11 cellular contexts compared by ENCODE assay signal in the genomic region with DNA sequence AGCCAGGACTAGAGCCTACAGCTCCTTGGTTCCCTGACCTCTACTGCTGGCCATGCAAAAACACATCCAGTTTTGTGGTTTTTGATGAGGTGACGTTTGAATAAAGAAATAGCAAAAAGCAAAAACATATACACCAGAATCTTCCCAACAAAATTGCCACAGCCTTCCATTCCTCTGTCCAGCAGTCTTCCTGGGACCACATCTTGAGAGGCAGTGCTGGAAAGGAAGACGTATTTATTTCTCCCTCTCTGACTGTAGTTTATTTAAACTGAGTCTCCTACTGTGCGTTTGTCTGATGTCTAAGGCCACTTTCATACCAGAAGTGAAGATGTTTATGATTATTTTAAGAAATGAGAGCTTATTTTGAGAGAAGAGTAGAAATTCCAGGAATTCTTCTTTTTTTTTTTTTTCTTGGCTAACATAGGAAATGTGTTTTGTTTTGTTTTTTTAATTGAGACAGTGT.
DNase-seq lines count a peak whose midpoint lies in the region; ATAC-seq, FAIRE-seq and TF ChIP-seq lines count a peak whose summit lies in the region.
"Had no signal": no experiment of that assay in that cellular context is flagged by ENCODE, and none has a peak within 500 bp of the region (broad histone marks: within the 10 kb centered on the region; RNA-seq: fewer than 3 reads in every experiment).

No MANE protein-coding gene starts in this region.

- H3K4me3 Mint-ChIP-seq in osteocyte (ENCODE audit: unreplicated experiment) (peak overlapping the region; percentile 62), immature natural killer cell (no peak overlapping the region)
- H3K4me3 Mint-ChIP-seq: activated CD4-positive, alpha-beta T cell treated with anti-CD3 and anti-CD28 coated beads, Interleukin-2, amount 10 ng/mL, durations not matched to agents 24 days and 14 days; stimulated activated effector memory CD8-positive, alpha-beta T cell treated with anti-CD3 and anti-CD28 coated beads, Interleukin-12 subunit alpha, Interleukin-12 subunit beta, amount 100 ng/mL, for 72 hours had no signal

- no peaks in the 10 kb centered on the region for H4K20me1 ChIP-seq in endothelial cell of umbilical vein (replicated peaks; ENCODE audit: control insufficient read depth, extremely low read depth, insufficient read depth, low read length)

- no TSS peak for BruUV-seq in endothelial cell of umbilical vein (replicated peaks; lab: Mats Ljungman, UMichigan)

- POLR2A ChIA-PET in endothelial cell of umbilical vein (lab: Charles Lee): no interaction called here

- TF ChIP-seq CTCF in endothelial cell of umbilical vein (IDR thresholded peaks at IDR 0.05; ENCODE audit: extremely low read depth in 1 of 2, insufficient read depth in 1 of 2, low read depth in 1 of 2, low read length in 2 of 2) (no peak), osteocyte (IDR thresholded peaks at IDR 0.05) (no peak)

- H3K9me3 ChIP-seq in endothelial cell of umbilical vein (replicated peaks; ENCODE audit: control insufficient read depth, insufficient read depth, low read length): no peaks in the 10 kb centered on the region
- H3K9me3 ChIP-seq in effector memory CD4-positive, alpha-beta T cell (ENCODE audit: control insufficient read depth, low read length): no peaks in the 10 kb centered on the region

- peaks cover 0 to 1% of the 10 kb centered on the region in 2 experiments for H3K36me3 ChIP-seq in endothelial cell of umbilical vein (ENCODE audit: control insufficient read depth in 2 of 2, extremely low read depth in 1 of 2, insufficient read depth in 2 of 2, low read length in 2 of 2)
- no peaks in the 10 kb centered on the region for H3K36me3 ChIP-seq in effector memory CD4-positive, alpha-beta T cell (ENCODE audit: control insufficient read depth, insufficient read depth, low read length)

- no peaks in the 10 kb centered on the region for H3K27me3 Mint-ChIP-seq in osteocyte (ENCODE audit: unreplicated experiment)
- H3K27me3 Mint-ChIP-seq in immature natural killer cell (ENCODE audit: low read depth in 3 of 3): peaks cover 0 to 4% (median 3%) of the 10 kb centered on the region in 3 donors

- peaks cover 41% of the 10 kb centered on the region for H3K4me1 ChIP-seq in endothelial cell of umbilical vein (ENCODE audit: control insufficient read depth, extremely low read depth, insufficient read depth, low read length)
- H3K4me1 ChIP-seq in effector memory CD4-positive, alpha-beta T cell (ENCODE audit: control insufficient read depth, insufficient read depth, low read length, poor library complexity, severe bottlenecking): no peaks in the 10 kb centered on the region

- H3K79me2 ChIP-seq in endothelial cell of umbilical vein (ENCODE audit: control insufficient read depth, insufficient read depth, low read length): peaks cover 7% of the 10 kb centered on the region

- DNase-seq in AG08395 (ENCODE audit: low spot score) (peak; percentile 45), M059J (ENCODE audit: low read depth) (peak; percentile 79), endothelial cell of umbilical vein (ENCODE audit: low read depth, low spot score) (peak; percentile 68), osteocyte (ENCODE audit: extremely low spot score, unreplicated experiment) (no peak), immature natural killer cell (no peak), cortex of kidney (lab: John Stamatoyannopoulos, UW) (no peak)
- no peak for DNase-seq in effector memory CD4-positive, alpha-beta T cell
- DNase-seq in activated naive CD4-positive, alpha-beta T cell treated with anti-CD3 and anti-CD28 coated beads, Interleukin-2, amount 50 U/mL, for 72 hours (ENCODE audit: low spot score in 2 of 2): no peak
- DNase-seq: activated CD4-positive, alpha-beta T cell treated with anti-CD3 and anti-CD28 coated beads, Interleukin-2, amount 10 ng/mL, durations not matched to agents 24 days and 14 days; Karpas-422 had no signal

- intact Hi-C loops in endothelial cell of umbilical vein (cut with micrococcal nuclease): loop anchor here (1.0 to 5.0 kb wide), 7 partner anchors 9 to 767 kb away; a partner anchor contains a TSS

- no peak for FAIRE-seq in endothelial cell of umbilical vein (lab: Jason Lieb, UNC)

- no peaks in the 10 kb centered on the region for H3K27me3 ChIP-seq in endothelial cell of umbilical vein (ENCODE audit: control insufficient read depth in 2 of 2, insufficient read depth in 2 of 2, low read length in 2 of 2)
- no peaks in the 10 kb centered on the region for H3K27me3 ChIP-seq in effector memory CD4-positive, alpha-beta T cell (replicated peaks; ENCODE audit: control insufficient read depth, insufficient read depth, low read length, poor library complexity, severe bottlenecking)

- H3K4me3 ChIP-seq in endothelial cell of umbilical vein (replicated peaks in 1 of 3; ENCODE audit: insufficient read depth in 1 of 3, low read depth in 1 of 3, low read length in 3 of 3): peak overlapping the region in 1 of 3 experiments; percentile 27
- no peak overlapping the region for H3K4me3 ChIP-seq in effector memory CD4-positive, alpha-beta T cell (ENCODE audit: insufficient read depth, low read depth, low read length, poor library complexity, severe bottlenecking)

- H3K9me1 ChIP-seq in endothelial cell of umbilical vein (replicated peaks; ENCODE audit: control insufficient read depth, extremely low read depth, insufficient read depth, low read length): no peaks in the 10 kb centered on the region

- peak overlapping the region; percentile 82 for H3K4me2 ChIP-seq in endothelial cell of umbilical vein (ENCODE audit: insufficient read depth, low read length)

- no peak for TF ChIP-seq POLR2A in endothelial cell of umbilical vein (IDR thresholded peaks at IDR 0.05; ENCODE audit: low read depth, low read length)

- H3K9me3 Mint-ChIP-seq in osteocyte (ENCODE audit: unreplicated experiment) (no peaks in the 10 kb centered on the region), immature natural killer cell (no peaks in the 10 kb centered on the region)
- no peaks in the 10 kb centered on the region for H3K9me3 Mint-ChIP-seq in activated naive CD4-positive, alpha-beta T cell treated with anti-CD3 and anti-CD28 coated beads, Interleukin-2, amount 50 U/mL, for 72 hours
- H3K9me3 Mint-ChIP-seq: activated CD4-positive, alpha-beta T cell treated with anti-CD3 and anti-CD28 coated beads, Interleukin-2, amount 10 ng/mL, durations not matched to agents 24 days and 14 days; stimulated activated effector memory CD8-positive, alpha-beta T cell treated with anti-CD3 and anti-CD28 coated beads, Interleukin-12 subunit alpha, Interleukin-12 subunit beta, amount 100 ng/mL, for 72 hours had no signal

- ATAC-seq in activated naive CD4-positive, alpha-beta T cell treated with anti-CD3 and anti-CD28 coated beads, Interleukin-2, amount 50 U/mL, for 72 hours: no peak
- ATAC-seq: stimulated activated effector memory CD8-positive, alpha-beta T cell treated with anti-CD3 and anti-CD28 coated beads, Interleukin-12 subunit alpha, Interleukin-12 subunit beta, amount 100 ng/mL, for 72 hours had no signal

- H3K27ac ChIP-seq in endothelial cell of umbilical vein (ENCODE audit: insufficient read depth, low read depth, low read length): peak overlapping the region; percentile 97
- no peak overlapping the region for H3K27ac ChIP-seq in effector memory CD4-positive, alpha-beta T cell (ENCODE audit: insufficient read depth, low read length, poor library complexity, severe bottlenecking)

- dilution Hi-C loops in endothelial cell of umbilical vein (cut with MboI; ENCODE audit: extremely low pct_ligation_motif_present, low sequenced_read_pairs): no loop called here

- H3K36me3 Mint-ChIP-seq in osteocyte (ENCODE audit: unreplicated experiment) (peaks cover 17% of the 10 kb centered on the region), immature natural killer cell (peaks cover 0 to 3% (median 0%) of the 10 kb centered on the region in 3 donors)
- no peaks in the 10 kb centered on the region for H3K36me3 Mint-ChIP-seq in activated naive CD4-positive, alpha-beta T cell treated with anti-CD3 and anti-CD28 coated beads, Interleukin-2, amount 50 U/mL, for 72 hours
- H3K36me3 Mint-ChIP-seq: stimulated activated effector memory CD8-positive, alpha-beta T cell treated with anti-CD3 and anti-CD28 coated beads, Interleukin-12 subunit alpha, Interleukin-12 subunit beta, amount 100 ng/mL, for 72 hours had no signal

- H3K27ac Mint-ChIP-seq in osteocyte (ENCODE audit: unreplicated experiment) (peak overlapping the region; percentile 98), immature natural killer cell (no peak overlapping the region)
- no peak overlapping the region for H3K27ac Mint-ChIP-seq in activated naive CD4-positive, alpha-beta T cell treated with anti-CD3 and anti-CD28 coated beads, Interleukin-2, amount 50 U/mL, for 72 hours
- H3K27ac Mint-ChIP-seq: activated CD4-positive, alpha-beta T cell treated with anti-CD3 and anti-CD28 coated beads, Interleukin-2, amount 10 ng/mL, durations not matched to agents 24 days and 14 days; stimulated activated effector memory CD8-positive, alpha-beta T cell treated with anti-CD3 and anti-CD28 coated beads, Interleukin-12 subunit alpha, Interleukin-12 subunit beta, amount 100 ng/mL, for 72 hours had no signal

- H3K4me1 Mint-ChIP-seq in osteocyte (ENCODE audit: unreplicated experiment) (peaks cover 41% of the 10 kb centered on the region), immature natural killer cell (no peaks in the 10 kb centered on the region)
- H3K4me1 Mint-ChIP-seq: activated CD4-positive, alpha-beta T cell treated with anti-CD3 and anti-CD28 coated beads, Interleukin-2, amount 10 ng/mL, durations not matched to agents 24 days and 14 days; stimulated activated effector memory CD8-positive, alpha-beta T cell treated with anti-CD3 and anti-CD28 coated beads, Interleukin-12 subunit alpha, Interleukin-12 subunit beta, amount 100 ng/mL, for 72 hours had no signal

- no peak overlapping the region for H2AFZ ChIP-seq in endothelial cell of umbilical vein (ENCODE audit: low read depth, low read length)

- CTCF ChIA-PET in endothelial cell of umbilical vein (lab: Charles Lee): interaction anchor here (0.8 to 1.6 kb wide), 3 partner anchors 27 to 155 kb away, joined by 3 to 4 read pairs (median 4); no protein-coding TSS in a partner anchor

- peak overlapping the region; percentile 96 for H3K9ac ChIP-seq in endothelial cell of umbilical vein (replicated peaks; ENCODE audit: extremely low read depth, insufficient read depth, low read length)

TF ChIP-seq in endothelial cell of umbilical vein, 7 proteins besides CTCF, POLR2A, EP300 and RAD21 (continues in another document):
- TF ChIP-seq FOS (IDR thresholded peaks at IDR 0.05; ENCODE audit: borderline replicate concordance, insufficient read depth, low read length): no peak
- no peak for TF ChIP-seq POLR2AphosphoS5 (IDR thresholded peaks at IDR 0.05; ENCODE audit: insufficient read depth, low read depth, low read length)
- no peak for TF ChIP-seq JUN (IDR thresholded peaks at IDR 0.05; ENCODE audit: borderline replicate concordance, insufficient read depth, insufficient read length, low read depth)
- no peak for TF ChIP-seq MYC (IDR thresholded peaks at IDR 0.05; ENCODE audit: low read depth, low read length)
- TF ChIP-seq, protein P1, sequence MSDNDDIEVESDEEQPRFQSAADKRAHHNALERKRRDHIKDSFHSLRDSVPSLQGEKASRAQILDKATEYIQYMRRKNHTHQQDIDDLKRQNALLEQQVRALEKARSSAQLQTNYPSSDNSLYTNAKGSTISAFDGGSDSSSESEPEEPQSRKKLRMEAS (IDR thresholded peaks at IDR 0.05; ENCODE audit: insufficient read depth, insufficient read length): no peak

Comparison
In these comparisons a context has a peak if more than half of its experiments do, and no peak if none do; other contexts are left out.
1. DNase-seq: peak in AG08395 (single experiment), M059J (single experiment) and endothelial cell of umbilical vein (single experiment); none in osteocyte (single experiment), immature natural killer cell (0 of 3), cortex of kidney (single experiment), effector memory CD4-positive, alpha-beta T cell (0 of 3) and activated naive CD4-positive, alpha-beta T cell treated with anti-CD3 and anti-CD28 coated beads, Interleukin-2, amount 50 U/mL, for 72 hours (0 of 2).